Comparison of ENCODE assay signal across 1 cellular context in genomic region chr11:76977791-76978190, GRCh38.
TF ChIP-seq lines count a peak whose summit lies in the region.

No MANE protein-coding gene starts in this region.

TF ChIP-seq in H1, 55 proteins besides CTCF, POLR2A, EP300 and RAD21:
- no peak for TF ChIP-seq EZH2 (IDR thresholded peaks at IDR 0.05; ENCODE audit: low read depth, low read length, severe bottlenecking)
- TF ChIP-seq E2F6 (IDR thresholded peaks at IDR 0.05): no peak
- no peak for TF ChIP-seq BCL11A (IDR thresholded peaks at IDR 0.05; ENCODE audit: low read depth in 2 of 2, low read length in 2 of 2)
- no peak for TF ChIP-seq RBBP5 (IDR thresholded peaks at IDR 0.05; ENCODE audit: borderline replicate concordance, low read depth, low read length)
- TF ChIP-seq PHF8 (conservative IDR thresholded peaks at IDR 0.05; ENCODE audit: low read depth, low read length): no peak
